In the genomic region with DNA sequence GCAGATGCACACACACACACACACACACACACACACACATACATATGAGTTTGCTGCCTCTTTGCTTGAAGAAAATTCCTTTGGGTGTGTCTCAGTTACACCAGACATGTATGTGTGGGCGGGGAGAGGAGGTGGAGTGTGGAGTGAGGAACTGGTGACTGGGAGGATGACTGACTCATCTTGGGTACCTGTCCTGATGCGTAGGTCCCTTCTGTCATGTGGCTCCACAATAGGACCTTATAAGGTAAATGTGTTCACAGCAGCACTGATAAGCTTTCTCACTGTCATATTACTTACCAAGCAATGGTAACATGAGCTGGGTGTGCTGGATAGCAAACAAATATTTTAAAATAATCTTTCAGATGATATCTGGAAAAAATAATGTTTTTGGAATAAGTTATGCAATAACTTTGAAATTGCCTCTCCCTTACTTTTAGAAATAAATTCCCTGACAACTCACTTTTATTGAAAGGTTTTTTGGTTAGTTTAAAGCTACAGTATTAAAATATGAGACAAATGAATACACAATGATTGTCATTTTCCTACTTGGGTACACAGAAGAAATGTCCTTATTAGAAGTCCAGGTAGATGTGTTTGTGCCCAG, we compare ENCODE assay signal across 8 cellular contexts. TPM values are rescaled to one million over a fixed set of nuclear protein-coding genes. Genes with fewer than 3 reads are reported as not detected.
A peak's percentile ranks its signal among the peaks of the same experiment; 100 is the strongest.
DNase-seq lines count a peak whose midpoint lies in the region; ATAC-seq and TF ChIP-seq lines count a peak whose summit lies in the region.

No MANE protein-coding gene starts in this region.

- no peaks in the 10 kb centered on the region for H3K9me2 ChIP-seq in PC-9 (ENCODE audit: insufficient read depth)

- intact Hi-C loops in PC-9 (cut with micrococcal nuclease; ENCODE audit: unreplicated experiment), result no loop called here

- H3K4me2 ChIP-seq in PC-9, result no peak overlapping the region

- H3K9me3 Mint-ChIP-seq in stimulated activated memory B cell treated with anti-CD40 and anti-IgM and Interleukin-4, amounts not matched to agents 10 μg/mL and 1 μg/mL and 100 μg/mL, for 72 hours, result no peaks in the 10 kb centered on the region

- peak overlapping the region; percentile 39 for H3K27ac ChIP-seq in PC-9

- no peaks in the 10 kb centered on the region for H3F3A ChIP-seq in PC-9 (ENCODE audit: insufficient read depth, low read depth)

- TF ChIP-seq CTCF in PC-9 (conservative IDR thresholded peaks at IDR 0.05) (no peak), epithelial cell of proximal tubule (conservative IDR thresholded peaks at IDR 0.05; ENCODE audit: low read depth, low read length) (no peak)

- no peaks in the 10 kb centered on the region for H3K36me3 ChIP-seq in PC-9 (ENCODE audit: low read depth)

- no TSS peak for BruUV-seq in PC-9 (replicated peaks; lab: Mats Ljungman, UMichigan)

- DNase-seq in activated CD4-positive, alpha-beta T cell treated with anti-CD3 and anti-CD28 coated beads for 1 hour, result peak; percentile 13
- DNase-seq in activated CD4-positive, alpha-beta T cell treated with anti-CD3 and anti-CD28 coated beads, Interleukin-2, amount 50 U/mL, for 1 hour, result no peak
- DNase-seq in PC-9, result peak; percentile 77 to 88
- peak; percentile 55 for DNase-seq in epithelial cell of proximal tubule (ENCODE audit: low read depth)
- DNase-seq in UCSD-AML1 (lab: John Stamatoyannopoulos, UW; ENCODE audit: unreplicated experiment), result no peak
- no peak for DNase-seq in NCI-H2081 (lab: John Stamatoyannopoulos, UW)
- DNase-seq in NCI-H2081 treated with DMSO at 0.1 percent for 48 hours (lab: John Stamatoyannopoulos, UW), result no peak

- peaks cover 8% of the 10 kb centered on the region for H3K4me1 Mint-ChIP-seq in stimulated activated memory B cell treated with anti-CD40 and anti-IgM and Interleukin-4, amounts not matched to agents 10 μg/mL and 1 μg/mL and 100 μg/mL, for 72 hours

- H3K4me3 ChIP-seq in PC-9 (no peak overlapping the region), epithelial cell of proximal tubule (ENCODE audit: low read depth, low read length) (no peak overlapping the region)

- no peaks in the 10 kb centered on the region for H3K36me3 Mint-ChIP-seq in stimulated activated memory B cell treated with anti-CD40 and anti-IgM and Interleukin-4, amounts not matched to agents 10 μg/mL and 1 μg/mL and 100 μg/mL, for 72 hours

- H2AFZ ChIP-seq in PC-9, result no peak overlapping the region

- no peak overlapping the region for H3K27ac Mint-ChIP-seq in stimulated activated memory B cell treated with anti-CD40 and anti-IgM and Interleukin-4, amounts not matched to agents 10 μg/mL and 1 μg/mL and 100 μg/mL, for 72 hours

- H3K4me3 Mint-ChIP-seq in stimulated activated memory B cell treated with anti-CD40 and anti-IgM and Interleukin-4, amounts not matched to agents 10 μg/mL and 1 μg/mL and 100 μg/mL, for 72 hours, result no peak overlapping the region

- peaks cover 13% of the 10 kb centered on the region for H3K4me1 ChIP-seq in PC-9 (replicated peaks; ENCODE audit: insufficient read depth)

- no peaks in the 10 kb centered on the region for H3K79me2 ChIP-seq in PC-9 (ENCODE audit: low read depth)

- no peaks in the 10 kb centered on the region for H3K27me3 ChIP-seq in PC-9 (ENCODE audit: insufficient read depth, low read depth)

- H4K20me1 ChIP-seq in PC-9 (ENCODE audit: insufficient read depth), result no peaks in the 10 kb centered on the region

- peaks cover 20% of the 10 kb centered on the region for H3K27me3 Mint-ChIP-seq in stimulated activated memory B cell treated with anti-CD40 and anti-IgM and Interleukin-4, amounts not matched to agents 10 μg/mL and 1 μg/mL and 100 μg/mL, for 72 hours

- ATAC-seq in stimulated activated memory B cell treated with anti-CD40 and anti-IgM and Interleukin-4, amounts not matched to agents 10 μg/mL and 1 μg/mL and 100 μg/mL, for 72 hours, result peak; percentile 81

- CTCF ChIA-PET in PC-9 (lab: Charles Lee), result no interaction called here

- POLR2A ChIA-PET in PC-9 (lab: Charles Lee; ENCODE audit: unreplicated experiment), result interaction anchor here (0.7 kb wide), 1 partner anchor 69 kb away, joined by 4 read pairs; no protein-coding TSS in a partner anchor

- H3K9me3 ChIP-seq in PC-9 (ENCODE audit: insufficient read depth, low read depth), result no peaks in the 10 kb centered on the region

RNA-seq across cellular contexts. Expression of a gene that starts 45.2 kb away (rescaled TPM):
- 13.4 and 17.0 TPM in 2 replicates for total RNA-seq in PC-9 (2021)
- total RNA-seq in epithelial cell of proximal tubule, result 0.86 and 1.2 TPM in 2 replicates

Comparison
In these comparisons a context has a peak if more than half of its experiments do, and no peak if none do; other contexts are left out.
1. DNase-seq: peak in activated CD4-positive, alpha-beta T cell treated with anti-CD3 and anti-CD28 coated beads for 1 hour (single experiment), PC-9 (2 of 2) and epithelial cell of proximal tubule (single experiment); none in activated CD4-positive, alpha-beta T cell treated with anti-CD3 and anti-CD28 coated beads, Interleukin-2, amount 50 U/mL, for 1 hour (single experiment), UCSD-AML1 (single experiment), NCI-H2081 (0 of 2) and NCI-H2081 treated with DMSO at 0.1 percent for 48 hours (single experiment).